Comparison of ENCODE assay signal across 8 cellular contexts in the genomic region with DNA sequence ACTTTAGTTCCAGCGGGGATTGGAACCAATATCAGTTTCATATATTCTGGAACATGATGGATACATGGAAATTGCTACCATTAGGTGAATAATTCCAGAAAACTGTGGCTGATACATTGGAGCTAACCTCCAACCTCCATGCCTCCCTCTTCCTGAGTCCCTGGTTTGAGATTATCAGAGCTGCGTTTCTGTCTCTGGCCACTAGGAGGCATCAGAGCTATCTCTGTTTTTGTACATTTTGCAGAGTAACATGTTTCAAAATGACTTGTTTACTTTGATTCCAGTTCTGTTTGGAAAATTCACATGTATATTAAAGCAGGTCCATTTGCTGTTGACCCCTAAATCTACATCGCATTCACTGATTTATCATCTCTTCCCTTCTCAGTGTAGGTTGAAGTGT. TPM values are rescaled to one million over a fixed set of nuclear protein-coding genes. Genes with fewer than 3 reads are reported as not detected.
A peak's percentile ranks its signal among the peaks of the same experiment; 100 is the strongest.
DNase-seq lines count a peak whose midpoint lies in the region; ATAC-seq, FAIRE-seq and TF ChIP-seq lines count a peak whose summit lies in the region.

No MANE protein-coding gene starts in this region.

- H3K27ac Mint-ChIP-seq in neural crest cell (ENCODE audit: unreplicated experiment), result no peak overlapping the region

- no peaks in the 10 kb centered on the region for H3K23me2 ChIP-seq in H1 (ENCODE audit: low read depth, low read length)

- H3K79me1 ChIP-seq in H1 (ENCODE audit: low read depth, low read length), result no peaks in the 10 kb centered on the region

- H3K14ac ChIP-seq in H1 (ENCODE audit: insufficient read length), result no peak overlapping the region

- H2BK20ac ChIP-seq in H1 (ENCODE audit: low read length), result no peak overlapping the region

- H3K36me3 ChIP-seq in H1 (ENCODE audit: control insufficient read depth in 2 of 4, insufficient read depth in 4 of 4, low read length in 3 of 4), result no peaks in the 10 kb centered on the region

- DNase-seq in NCI-H82 (lab: John Stamatoyannopoulos, UW) (peak; percentile 36), NCI-H82 treated with DMSO at 0.1 percent for 48 hours (lab: John Stamatoyannopoulos, UW; ENCODE audit: unreplicated experiment) (no peak), H1 (ENCODE audit: low read depth in 1 of 2, low spot score in 2 of 2) (peak in 1 of 2 experiments; percentile 48), neural crest cell (ENCODE audit: low read depth, low spot score) (peak; percentile 12)

- no peak for TF ChIP-seq EP300 in H1 (IDR thresholded peaks at IDR 0.05; ENCODE audit: borderline replicate concordance in 1 of 2, low read depth in 2 of 2, low read length in 2 of 2)

- H2BK12ac ChIP-seq in H1 (ENCODE audit: low read depth, low read length), result no peak overlapping the region

- peaks cover 5% of the 10 kb centered on the region for H3K9me3 Mint-ChIP-seq in neural crest cell

- H3K56ac ChIP-seq in H1 (replicated peaks; ENCODE audit: insufficient read length, low read depth, low read length), result no peak overlapping the region

- POLR2A ChIA-PET in H1 (lab: Charles Lee; ENCODE audit: partially characterized antibody), result no interaction called here

- H4K91ac ChIP-seq in H1 (replicated peaks; ENCODE audit: insufficient read length, low read length), result no peak overlapping the region

- no peaks in the 10 kb centered on the region for H3K4me1 Mint-ChIP-seq in neural crest cell

- no peak overlapping the region for H2AFZ ChIP-seq in H1 (ENCODE audit: low read length)

- H3K4me3 ChIP-seq in H1 (ENCODE audit: extremely low read depth in 1 of 4, insufficient read depth in 2 of 4, low read depth in 3 of 4, low read length in 4 of 4), result no peak overlapping the region

- H2BK5ac ChIP-seq in H1 (ENCODE audit: low read depth, low read length), result no peak overlapping the region

- 46% methylated on average over 3 of the region's 3 CpGs; no CpG with 5 or more reads in 1 of the 2 experiments for WGBS in H1 (ENCODE audit: extremely low coverage in 1 of 2, insufficient coverage in 1 of 2, insufficient read length in 1 of 2, insufficient replicate concordance in 2 of 2, low coverage in 1 of 2, low lambda C conversion rate in 2 of 2, missing lambda C conversion rate in 1 of 2), 2 experiments

- no peak overlapping the region for H3K9ac ChIP-seq in H1 (replicated peaks in 1 of 4; ENCODE audit: extremely low read depth in 1 of 4, low read depth in 3 of 4, low read length in 3 of 4)

- no peak overlapping the region for H3K4ac ChIP-seq in H1 (replicated peaks; ENCODE audit: insufficient read length, low read depth, low read length)

- H3K27me3 Mint-ChIP-seq in neural crest cell (ENCODE audit: low read depth), result no peaks in the 10 kb centered on the region

- no peak overlapping the region for H2BK120ac ChIP-seq in H1 (replicated peaks; ENCODE audit: low read depth, low read length)

- H4K8ac ChIP-seq in H1 (ENCODE audit: extremely low read depth, insufficient read depth, low read length), result no peak overlapping the region

- H3K18ac ChIP-seq in H1 (ENCODE audit: extremely low read depth, low read length), result no peak overlapping the region

- H3K4me1 ChIP-seq in H1 (replicated peaks in 1 of 4; ENCODE audit: control insufficient read depth in 3 of 4, insufficient read depth in 4 of 4, low read length in 3 of 4), result no peaks in the 10 kb centered on the region

- no peak overlapping the region for H3K4me3 Mint-ChIP-seq in neural crest cell

- FAIRE-seq in H1 (lab: Jason Lieb, UNC), result peak; percentile 82

- H4K5ac ChIP-seq in H1 (ENCODE audit: insufficient read length, low read depth, low read length), result no peak overlapping the region

- H2AK5ac ChIP-seq in H1 (ENCODE audit: low read depth, low read length), result no peak overlapping the region

- no peaks in the 10 kb centered on the region for H3K9me3 ChIP-seq in H1 (ENCODE audit: insufficient read depth in 2 of 2, low read depth in 1 of 2, low read length in 1 of 2)

- H2BK15ac ChIP-seq in H1 (ENCODE audit: low read length), result no peak overlapping the region

- peak; percentile 41 for TF ChIP-seq CTCF in VCaP (conservative IDR thresholded peaks at IDR 0.05)
- peak; percentile 4 to 66 (median 22); a peak in 3 of 4 replicates for TF ChIP-seq CTCF in H1 (IDR thresholded peaks at IDR 0.05; ENCODE audit: control extremely low read depth in 1 of 3, insufficient read depth in 1 of 3, low read depth in 1 of 3, low read length in 3 of 3)
- peak; percentile 67 for TF ChIP-seq CTCF in neural crest cell (conservative IDR thresholded peaks at IDR 0.05)

- H3K27ac ChIP-seq in VCaP, result no peak overlapping the region
- no peak overlapping the region for H3K27ac ChIP-seq in H1 (ENCODE audit: low read depth, low read length)

- peak; percentile 48 for ATAC-seq in HG02870 (IDR thresholded peaks at IDR 0.05; ENCODE audit: unreplicated experiment)
- ATAC-seq in GM18873 (IDR thresholded peaks at IDR 0.05; ENCODE audit: low FRiP score, unreplicated experiment), result no peak
- no peak for ATAC-seq in GM21447 (IDR thresholded peaks at IDR 0.05; ENCODE audit: unreplicated experiment)

- H3K27me3 ChIP-seq in H1 (replicated peaks in 1 of 4; ENCODE audit: control insufficient read depth in 3 of 4, extremely low read depth in 1 of 4, insufficient read depth in 3 of 4, low read length in 3 of 4), result no peaks in the 10 kb centered on the region

- no peaks in the 10 kb centered on the region for H3K36me3 Mint-ChIP-seq in neural crest cell (ENCODE audit: low read depth)

- H3K4me2 ChIP-seq in H1 (ENCODE audit: insufficient read depth in 1 of 2, low read depth in 2 of 2, low read length in 2 of 2), result no peak overlapping the region

- CTCF ChIA-PET in H1 (lab: Charles Lee; ENCODE audit: partially characterized antibody), result interaction anchor here (0.7 to 3.5 kb wide), 13 partner anchors 8 to 435 kb away, joined by 3 to 28 read pairs (median 4); no protein-coding TSS in a partner anchor

- no peak for TF ChIP-seq POLR2A in H1 (IDR thresholded peaks at IDR 0.05; ENCODE audit: control extremely low read depth in 1 of 2, low read depth in 2 of 2, low read length in 2 of 2)

- TF ChIP-seq RAD21 in H1 (IDR thresholded peaks at IDR 0.05 in 1 of 2, conservative IDR thresholded peaks at IDR 0.05 in 1 of 2; ENCODE audit: low read depth in 2 of 2, low read length in 2 of 2), result peak in 1 of 2 experiments; percentile 14; a peak in 2 of 4 replicates

- H4K20me1 ChIP-seq in H1 (replicated peaks in 1 of 2; ENCODE audit: control insufficient read depth in 1 of 2, insufficient read depth in 2 of 2, low read length in 2 of 2), result no peaks in the 10 kb centered on the region

- H3K79me2 ChIP-seq in H1 (ENCODE audit: control insufficient read depth in 1 of 2, insufficient read depth in 2 of 2, low read length in 2 of 2), result no peaks in the 10 kb centered on the region

- H3K23ac ChIP-seq in H1 (ENCODE audit: insufficient read length), result no peak overlapping the region

TF ChIP-seq in H1, 55 proteins besides CTCF, POLR2A, EP300 and RAD21:
- TF ChIP-seq MAFK (IDR thresholded peaks at IDR 0.05; ENCODE audit: low read depth, low read length) (no peak), SP1 (IDR thresholded peaks at IDR 0.05; ENCODE audit: low read depth, low read length) (no peak), CHD1 (IDR thresholded peaks at IDR 0.05; ENCODE audit: low read depth, low read length) (no peak), SAP30 (IDR thresholded peaks at IDR 0.05; ENCODE audit: insufficient read depth, insufficient replicate concordance, low read length) (no peak), JUN (IDR thresholded peaks at IDR 0.05; ENCODE audit: low read depth, low read length) (no peak)

RNA-seq across cellular contexts. Expression of a gene that starts 2.4 kb away (rescaled TPM):
- 0.30 TPM in 1 of 2 replicates, not detected in the other for total RNA-seq in H1 (2021; fragmentation: NEBNext Ultra II Directional; extraction: Animal tissue kit (Norgen Biotek cat#: 25700))
- polyA plus RNA-seq in H1 (2011; rRNA removed), result 0.27 and 0.55 TPM in 2 replicates
- 0.16 TPM for polyA plus RNA-seq in H1 (2011; cell fraction: cytosol; rRNA removed)
- 4.1 TPM for polyA plus RNA-seq in H1 (2011; cell fraction: nucleus; rRNA removed)
- 0.25 to 0.36 TPM in 2 of 4 replicates, not detected in the others for polyA plus RNA-seq in H1 (2012, experiment 1 of 2)
- not detected for polyA plus RNA-seq in H1 (2012, experiment 2 of 2)
- polyA plus RNA-seq in H1 (2013, experiment 1 of 2), result 0.06 TPM
- polyA plus RNA-seq in H1 (2013, experiment 2 of 2), result 0.07 TPM
- 2.0 and 2.5 TPM in 2 replicates for polyA minus RNA-seq in H1 (2011; rRNA and poly(A)+ RNA removed)
- polyA minus RNA-seq in H1 (2011; cell fraction: cytosol; rRNA and poly(A)+ RNA removed), result not detected
- polyA minus RNA-seq in H1 (2011; cell fraction: nucleus; rRNA and poly(A)+ RNA removed), result 7.4 TPM
- 0.59 and 0.68 TPM in 2 replicates for total RNA-seq in neural crest cell
